In genomic region chr11:47147250-47147649, GRCh38 we compare ENCODE assay signal across 28 cellular contexts. TPM values are rescaled to one million over a fixed set of nuclear protein-coding genes. Genes with fewer than 3 reads are reported as not detected.
DNase-seq lines count a peak whose midpoint lies in the region; ATAC-seq, FAIRE-seq and TF ChIP-seq lines count a peak whose summit lies in the region.
"Had no signal": no experiment of that assay in that cellular context is flagged by ENCODE, and none has a peak within 500 bp of the region (broad histone marks: within the 10 kb centered on the region; RNA-seq: fewer than 3 reads in every experiment).

No MANE protein-coding gene starts in this region.

- no peak overlapping the region for H2AK5ac ChIP-seq in trophoblast cell (ENCODE audit: low read length)

- H2BK12ac ChIP-seq in trophoblast cell (ENCODE audit: low read length): peak overlapping the region; percentile 68

- in situ Hi-C loops in mammary epithelial cell (cut with MboI; ENCODE audit: low sequenced_read_pairs in 2 of 2): no loop called here

- peak overlapping the region; percentile 21 for H3K18ac ChIP-seq in trophoblast cell (ENCODE audit: low read length)

- H3K4me3 Mint-ChIP-seq in endodermal cell: no peak overlapping the region
- H3K4me3 Mint-ChIP-seq: CD4-positive, alpha-beta T cell; HFFc6 had no signal

- no peak overlapping the region for H2BK5ac ChIP-seq in trophoblast cell (ENCODE audit: low read depth, low read length, poor library complexity)

- H3K4me2 ChIP-seq in OCI-LY1 (ENCODE audit: low read length): no peak overlapping the region
- no peak overlapping the region for H3K4me2 ChIP-seq in trophoblast cell (ENCODE audit: low read length)
- no peak overlapping the region for H3K4me2 ChIP-seq in mammary epithelial cell (ENCODE audit: insufficient read depth, low read depth, low read length)
- H3K4me2 ChIP-seq: BLaER1 treated with 17β-estradiol and CSF1 and Interleukin-3, amounts not matched to agents 10 nM and 100 nM; SK-N-SH had no signal

- H2AFZ ChIP-seq in OCI-LY1 (ENCODE audit: low read length) (no peak overlapping the region), trophoblast cell (ENCODE audit: insufficient read depth, low read length, poor library complexity) (no peak overlapping the region), mammary epithelial cell (ENCODE audit: low read depth, low read length) (no peak overlapping the region)

- H3F3A ChIP-seq in OCI-LY1 (ENCODE audit: insufficient read depth, low read length): no peaks in the 10 kb centered on the region

- H3K9me3 Mint-ChIP-seq in endodermal cell: no peaks in the 10 kb centered on the region
- H3K9me3 Mint-ChIP-seq: CD4-positive, alpha-beta T cell; HFFc6 had no signal

- peak overlapping the region; percentile 45 for H4K91ac ChIP-seq in trophoblast cell (ENCODE audit: low read depth, low read length)

- H3K36me3 Mint-ChIP-seq in endodermal cell (ENCODE audit: low read depth): peaks cover 13% of the 10 kb centered on the region

- H3K79me2 ChIP-seq in OCI-LY1 (ENCODE audit: insufficient read depth, low read length) (no peaks in the 10 kb centered on the region), trophoblast cell (ENCODE audit: control insufficient read depth, insufficient read depth, low read length, poor library complexity) (no peaks in the 10 kb centered on the region), mammary epithelial cell (ENCODE audit: insufficient read depth, low read length) (no peaks in the 10 kb centered on the region)

- H3K4ac ChIP-seq in trophoblast cell (ENCODE audit: low read depth, low read length): no peak overlapping the region

- no peaks in the 10 kb centered on the region for H3K9me2 ChIP-seq in OCI-LY1 (ENCODE audit: low read depth, low read length)
- H3K9me2 ChIP-seq: SK-N-SH had no signal

- ATAC-seq in GM21528 (IDR thresholded peaks at IDR 0.05; ENCODE audit: low FRiP score, unreplicated experiment): no peak
- ATAC-seq: GM12878, HepG2 had no signal

- no peak for TF ChIP-seq CTCF in OCI-LY1 (IDR thresholded peaks at IDR 0.05; ENCODE audit: low read length)
- no peak for TF ChIP-seq CTCF in endodermal cell (conservative IDR thresholded peaks at IDR 0.05)
- no peak for TF ChIP-seq CTCF in mammary epithelial cell (conservative IDR thresholded peaks at IDR 0.05 in 1 of 2, IDR thresholded peaks at IDR 0.05 in 1 of 2; ENCODE audit: extremely low read depth in 1 of 2, insufficient read depth in 1 of 2, low read depth in 1 of 2, low read length in 2 of 2)
- TF ChIP-seq CTCF in kidney (IDR thresholded peaks at IDR 0.05; ENCODE audit: borderline replicate concordance, extremely low read depth, insufficient read depth): no peak

- CTCF ChIA-PET in mammary epithelial cell (lab: Charles Lee; ENCODE audit: low non-redundant PET): no interaction called here

- H3K9me3 ChIP-seq in OCI-LY1 (ENCODE audit: low read length) (no peaks in the 10 kb centered on the region), endodermal cell (ENCODE audit: control insufficient read depth, low read length) (no peaks in the 10 kb centered on the region), trophoblast cell (ENCODE audit: insufficient read depth, low read depth, low read length) (no peaks in the 10 kb centered on the region), mammary epithelial cell (replicated peaks; ENCODE audit: insufficient read depth, low read length) (no peaks in the 10 kb centered on the region), kidney (ENCODE audit: control insufficient read depth in 1 of 2, low read length in 2 of 2) (no peaks in the 10 kb centered on the region)
- H3K9me3 ChIP-seq: BLaER1 treated with 17β-estradiol and CSF1 and Interleukin-3, amounts not matched to agents 10 nM and 100 nM; Peyer's patch; SK-N-SH had no signal

- H4K20me1 ChIP-seq in OCI-LY1 (ENCODE audit: insufficient read depth, low read length) (no peaks in the 10 kb centered on the region), mammary epithelial cell (ENCODE audit: insufficient read depth, low read length) (no peaks in the 10 kb centered on the region)

- peaks cover 4% of the 10 kb centered on the region for H3K79me1 ChIP-seq in trophoblast cell (ENCODE audit: low read length)

- H3K27me3 Mint-ChIP-seq in endodermal cell (ENCODE audit: insufficient read depth): no peaks in the 10 kb centered on the region
- H3K27me3 Mint-ChIP-seq: CD4-positive, alpha-beta T cell had no signal

- no peak overlapping the region for H3K4me3 ChIP-seq in OCI-LY1 (ENCODE audit: low read depth, low read length, poor library complexity, severe bottlenecking)
- no peak overlapping the region for H3K4me3 ChIP-seq in endodermal cell (ENCODE audit: low read length)
- no peak overlapping the region for H3K4me3 ChIP-seq in trophoblast cell (ENCODE audit: low read depth, low read length)
- no peak overlapping the region for H3K4me3 ChIP-seq in mammary epithelial cell (replicated peaks in 1 of 3; ENCODE audit: insufficient read depth in 1 of 3, low read depth in 2 of 3, low read length in 3 of 3)
- no peak overlapping the region for H3K4me3 ChIP-seq in kidney (ENCODE audit: low read length in 2 of 2)
- H3K4me3 ChIP-seq: BLaER1 treated with 17β-estradiol and CSF1 and Interleukin-3, amounts not matched to agents 10 nM and 100 nM; GM12878; Peyer's patch had no signal

- H4K8ac ChIP-seq in trophoblast cell (ENCODE audit: low read depth, low read length): no peak overlapping the region

- no peak overlapping the region for H4K12ac ChIP-seq in trophoblast cell (ENCODE audit: low read depth, low read length)

- peak overlapping the region; percentile 7 for H3K14ac ChIP-seq in trophoblast cell (ENCODE audit: low read length)

- peak; percentile 25 for DNase-seq in activated effector memory CD4-positive, alpha-beta T cell treated with anti-CD3 and anti-CD28 coated beads, Interleukin-2, amount 50 U/mL, for 16 hours
- no peak for DNase-seq in activated effector memory CD4-positive, alpha-beta T cell treated with Interleukin-2 at 50 U/mL for 16 hours
- DNase-seq in endodermal cell (no peak), trophoblast cell (no peak), mammary epithelial cell (no peak), kidney (no peak)
- DNase-seq: CD4-positive, alpha-beta T cell; DMS53; GDM1; HFFc6; Kasumi-1; NCI-H1105 treated with DMSO at 0.1 percent for 48 hours; NCI-H146; NCI-H1930; NCI-H2107; NCI-H524 treated with DMSO at 0.1 percent for 48 hours; NCI-H774; OCI-M1; Peyer's patch; SK-N-SH; SW 1271 had no signal

- H3K9ac ChIP-seq in OCI-LY1 (ENCODE audit: low read length) (no peak overlapping the region), endodermal cell (ENCODE audit: extremely low read depth, low read length, poor library complexity, severe bottlenecking) (no peak overlapping the region), trophoblast cell (ENCODE audit: low read length) (no peak overlapping the region), mammary epithelial cell (ENCODE audit: insufficient read depth, low read length) (no peak overlapping the region), kidney (ENCODE audit: low read length in 2 of 2) (no peak overlapping the region)
- H3K9ac ChIP-seq: BLaER1 treated with 17β-estradiol and CSF1 and Interleukin-3, amounts not matched to agents 10 nM and 100 nM; SK-N-SH had no signal

- no peaks in the 10 kb centered on the region for H3K27me3 ChIP-seq in OCI-LY1 (ENCODE audit: insufficient read depth, low read length)
- H3K27me3 ChIP-seq in endodermal cell (ENCODE audit: control insufficient read depth, insufficient read depth, low read length, poor library complexity, severe bottlenecking): no peaks in the 10 kb centered on the region
- no peaks in the 10 kb centered on the region for H3K27me3 ChIP-seq in trophoblast cell (ENCODE audit: insufficient read depth, low read length)
- H3K27me3 ChIP-seq in mammary epithelial cell (ENCODE audit: insufficient read depth, low read length): no peaks in the 10 kb centered on the region
- H3K27me3 ChIP-seq: BLaER1 treated with 17β-estradiol and CSF1 and Interleukin-3, amounts not matched to agents 10 nM and 100 nM; Peyer's patch had no signal

- peak overlapping the region; percentile 32 for H3K27ac Mint-ChIP-seq in endodermal cell
- H3K27ac Mint-ChIP-seq: CD4-positive, alpha-beta T cell; HFFc6 had no signal

- H2BK120ac ChIP-seq in trophoblast cell (ENCODE audit: insufficient read depth, low read length, poor library complexity): no peak overlapping the region

- peaks cover 4% of the 10 kb centered on the region; the same call in 1 of the 2 replicates for H3K36me3 ChIP-seq in OCI-LY1 (ENCODE audit: insufficient read depth, low read length)
- no peaks in the 10 kb centered on the region for H3K36me3 ChIP-seq in endodermal cell (ENCODE audit: control insufficient read depth, insufficient read depth, low read length)
- H3K36me3 ChIP-seq in trophoblast cell (ENCODE audit: control insufficient read depth in 1 of 2, insufficient read depth in 2 of 2, low read length in 2 of 2): no peaks in the 10 kb centered on the region
- no peaks in the 10 kb centered on the region for H3K36me3 ChIP-seq in mammary epithelial cell (ENCODE audit: insufficient read depth, low read length)
- no peaks in the 10 kb centered on the region for H3K36me3 ChIP-seq in kidney (ENCODE audit: control insufficient read depth in 1 of 2, insufficient read depth in 2 of 2, low read length in 2 of 2)
- H3K36me3 ChIP-seq: Peyer's patch had no signal

- no TSS peak for BruUV-seq in mammary epithelial cell (replicated peaks; lab: Mats Ljungman, UMichigan)

- H3K23ac ChIP-seq in trophoblast cell (ENCODE audit: low read length): no peak overlapping the region

- no peak for FAIRE-seq in kidney (lab: Jason Lieb, UNC)
- FAIRE-seq: A204.1, GM12878, H54, HepG2 had no signal

- H3K4me1 Mint-ChIP-seq in endodermal cell: no peaks in the 10 kb centered on the region

- 90 to 93% methylated on average over 2 of the region's 2 CpGs for WGBS in endodermal cell (ENCODE audit: insufficient coverage in 1 of 2, insufficient read length in 1 of 2), 2 experiments
- no CpG with 5 or more reads among the region's 2 CpGs for WGBS in trophoblast cell (ENCODE audit: extremely low coverage, insufficient coverage, insufficient read length)
- WGBS in mammary epithelial cell (ENCODE audit: low coverage, missing lambda C conversion rate): 88% methylated on average over 1 of the region's 2 CpGs

- intact Hi-C loops in mammary epithelial cell (cut with micrococcal nuclease) (no loop called here), kidney (cut with DNase I) (no loop called here)

- H3K27ac ChIP-seq in OCI-LY1 (ENCODE audit: low read depth, low read length, poor library complexity, severe bottlenecking) (peak overlapping the region; percentile 48), endodermal cell (ENCODE audit: low read depth, low read length) (no peak overlapping the region), trophoblast cell (ENCODE audit: low read depth, low read length) (peak overlapping the region; percentile 46), mammary epithelial cell (ENCODE audit: insufficient read depth, low read depth, low read length) (no peak overlapping the region), kidney (ENCODE audit: low read depth in 2 of 2, low read length in 2 of 2) (no peak overlapping the region)
- H3K27ac ChIP-seq: BLaER1 treated with 17β-estradiol and CSF1 and Interleukin-3, amounts not matched to agents 10 nM and 100 nM; Peyer's patch had no signal

- H3K4me1 ChIP-seq in OCI-LY1 (ENCODE audit: insufficient read depth, low read length, severe bottlenecking) (peaks cover 30% of the 10 kb centered on the region), endodermal cell (ENCODE audit: control insufficient read depth, insufficient read depth, low read length) (no peaks in the 10 kb centered on the region), trophoblast cell (ENCODE audit: control insufficient read depth in 1 of 2, insufficient read depth in 2 of 2, low read length in 2 of 2) (peaks cover 21 to 27% of the 10 kb centered on the region in 2 experiments), mammary epithelial cell (ENCODE audit: insufficient read depth, low read length) (peaks cover 7% of the 10 kb centered on the region), kidney (ENCODE audit: control insufficient read depth in 1 of 2, insufficient read depth in 1 of 2, low read depth in 1 of 2, low read length in 2 of 2) (no peaks in the 10 kb centered on the region)

- dilution Hi-C loops in mammary epithelial cell (cut with HindIII; ENCODE audit: low sequenced_read_pairs): no loop called here

RNA-seq across cellular contexts. Expression of gene ARFGAP2, which starts 29.4 kb away (rescaled TPM):
- total RNA-seq in endodermal cell (10 to 100 TPM; 84.6 to 86.0 TPM), mammary epithelial cell (100 to 1,000 TPM in 1 of 2 donors, 10 to 100 TPM in 1; 83.0 to 120 TPM), kidney (87.5 TPM)
- polyA plus RNA-seq in endodermal cell (2013, experiment 1 of 2): 55.0 TPM
- 48.1 TPM for polyA plus RNA-seq in endodermal cell (2013, experiment 2 of 2)
- polyA plus RNA-seq in trophoblast cell (2013): 43.4 and 47.3 TPM in 2 replicates
- polyA plus RNA-seq in mammary epithelial cell (87.5 TPM), kidney (ENCODE audit: insufficient read depth, low read depth, low replicate concordance) (59.3 TPM)
- polyA minus RNA-seq in mammary epithelial cell: 107 TPM

RNA-seq across cellular contexts. Expression of gene PACSIN3, which starts 39.0 kb away (rescaled TPM):
- 10 to 100 TPM; 48.0 to 66.6 TPM for total RNA-seq in endodermal cell
- 22.9 TPM for polyA plus RNA-seq in endodermal cell (2013, experiment 1 of 2)
- polyA plus RNA-seq in endodermal cell (2013, experiment 2 of 2): 18.0 TPM
- 22.2 and 23.3 TPM in 2 replicates for polyA plus RNA-seq in trophoblast cell (2013)
- 10 to 100 TPM; 20.7 to 53.4 TPM for total RNA-seq in mammary epithelial cell
- 39.5 TPM for polyA plus RNA-seq in mammary epithelial cell
- 32.1 TPM for polyA minus RNA-seq in mammary epithelial cell
- total RNA-seq in kidney: 15.1 TPM
- 28.5 TPM for polyA plus RNA-seq in kidney (ENCODE audit: insufficient read depth, low read depth, low replicate concordance)

Comparison
In these comparisons a context has a peak if more than half of its experiments do, and no peak if none do; other contexts are left out.
1. H3K27ac ChIP-seq: peak in OCI-LY1 (single experiment) and trophoblast cell (single experiment); none in endodermal cell (single experiment), mammary epithelial cell (single experiment) and kidney (0 of 2).